In the genomic region with DNA sequence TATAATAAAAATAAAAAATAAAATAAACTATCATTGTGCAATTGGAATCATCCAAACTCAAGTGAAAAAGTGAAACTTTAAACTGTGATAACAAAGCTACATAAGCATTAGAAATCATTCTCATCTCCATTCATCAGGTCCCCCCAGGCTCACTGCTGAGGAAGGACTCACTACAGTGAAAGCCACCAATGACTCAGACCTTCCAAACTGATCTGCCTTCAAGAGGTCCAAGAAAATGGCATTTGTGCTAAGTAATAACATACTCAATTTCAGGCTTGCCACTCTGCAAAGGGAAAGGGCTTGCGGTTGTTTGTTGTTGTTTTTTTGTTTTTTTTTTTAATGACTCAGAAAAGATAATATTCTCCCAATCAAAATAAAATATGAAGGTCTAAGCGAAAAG, we compare ENCODE assay signal across 14 cellular contexts. TPM values are rescaled to one million over a fixed set of nuclear protein-coding genes. Genes with fewer than 3 reads are reported as not detected.
DNase-seq lines count a peak whose midpoint lies in the region; ATAC-seq and TF ChIP-seq lines count a peak whose summit lies in the region.
"Had no signal": no experiment of that assay in that cellular context is flagged by ENCODE, and none has a peak within 500 bp of the region (broad histone marks: within the 10 kb centered on the region; RNA-seq: fewer than 3 reads in every experiment).

No MANE protein-coding gene starts in this region.

- peak; percentile 99 for ATAC-seq in stimulated activated naive CD8-positive, alpha-beta T cell treated with anti-CD3 and anti-CD28 coated beads, Interleukin-15, amount 100 ng/mL, for 72 hours
- no peak for ATAC-seq in GM18519 (IDR thresholded peaks at IDR 0.05; ENCODE audit: low FRiP score, unreplicated experiment)

- no peak for TF ChIP-seq CTCF in right atrium auricular region (IDR thresholded peaks at IDR 0.05)

- no peaks in the 10 kb centered on the region for H3K9me3 ChIP-seq in right atrium auricular region
- H3K9me3 ChIP-seq: upper lobe of left lung had no signal

- peak overlapping the region in 1 of 2 donors; percentile 74 for H3K27ac Mint-ChIP-seq in stimulated activated naive CD8-positive, alpha-beta T cell treated with anti-CD3 and anti-CD28 coated beads, Interleukin-15, amount 100 ng/mL, for 72 hours

- peak overlapping the region in 1 of 2 donors; percentile 18 for H3K4me3 ChIP-seq in right atrium auricular region
- H3K4me3 ChIP-seq: upper lobe of left lung had no signal

- peaks cover 0 to 51% of the 10 kb centered on the region in 2 donors for H3K4me1 ChIP-seq in right atrium auricular region

- peak; percentile 40 for DNase-seq in NK-92 treated with Interleukin-12 subunit alpha and Interleukin-12 subunit beta, amount 100 ng/mL, for 24 hours (lab: John Stamatoyannopoulos, UW)
- DNase-seq in NK-92 (lab: John Stamatoyannopoulos, UW; ENCODE audit: unreplicated experiment) (no peak), right atrium auricular region (ENCODE audit: low spot score) (no peak), NCI-H748 treated with DMSO at 0.1 percent for 48 hours (lab: John Stamatoyannopoulos, UW) (no peak)
- peak; percentile 40 for DNase-seq in stimulated activated CD4-positive, alpha-beta T cell treated with anti-CD3 and anti-CD28 coated beads, Interleukin-1b, Interleukin-23, amount 100 ng/mL, for 48 hours
- DNase-seq in stimulated activated CD4-positive, alpha-beta T cell treated with anti-CD3 and anti-CD28 coated beads, Interleukin-12 subunit alpha, Interleukin-12 subunit beta, amount 100 ng/mL, for 4 hours: no peak
- peak in 1 of 2 donors; percentile 45 for DNase-seq in stimulated activated naive CD8-positive, alpha-beta T cell treated with anti-CD3 and anti-CD28 coated beads, Interleukin-15, amount 100 ng/mL, for 72 hours
- DNase-seq: DMS153, NCI-H446 treated with DMSO at 0.1 percent for 48 hours, SIG-M5, upper lobe of left lung had no signal

- peak overlapping the region; percentile 14 to 28 for H3K4me3 Mint-ChIP-seq in stimulated activated naive CD8-positive, alpha-beta T cell treated with anti-CD3 and anti-CD28 coated beads, Interleukin-15, amount 100 ng/mL, for 72 hours
- H3K4me3 Mint-ChIP-seq: nephron had no signal

- no peaks in the 10 kb centered on the region for H3K36me3 ChIP-seq in right atrium auricular region
- H3K36me3 ChIP-seq: upper lobe of left lung had no signal

- no peaks in the 10 kb centered on the region for H3K27me3 ChIP-seq in right atrium auricular region
- H3K27me3 ChIP-seq: upper lobe of left lung had no signal

- H3K27me3 Mint-ChIP-seq in stimulated activated naive CD8-positive, alpha-beta T cell treated with anti-CD3 and anti-CD28 coated beads, Interleukin-15, amount 100 ng/mL, for 72 hours: no peaks in the 10 kb centered on the region

- no peaks in the 10 kb centered on the region for H3K9me3 Mint-ChIP-seq in stimulated activated naive CD8-positive, alpha-beta T cell treated with anti-CD3 and anti-CD28 coated beads, Interleukin-15, amount 100 ng/mL, for 72 hours
- H3K9me3 Mint-ChIP-seq: nephron had no signal

- H3K4me1 Mint-ChIP-seq in stimulated activated naive CD8-positive, alpha-beta T cell treated with anti-CD3 and anti-CD28 coated beads, Interleukin-15, amount 100 ng/mL, for 72 hours: peaks cover 92% of the 10 kb centered on the region

- peak overlapping the region; percentile 73 to 90 for H3K27ac ChIP-seq in right atrium auricular region
- H3K27ac ChIP-seq: 22Rv1, upper lobe of left lung had no signal

RNA-seq across cellular contexts. Expression of gene SFMBT2, which starts 13.8 kb away (rescaled TPM):
- 1 to 10 TPM; 7.9 TPM for total RNA-seq in right atrium auricular region

Comparison
In these comparisons a context has a peak if more than half of its experiments do, and no peak if none do; other contexts are left out.
1. DNase-seq: peak in NK-92 treated with Interleukin-12 subunit alpha and Interleukin-12 subunit beta, amount 100 ng/mL, for 24 hours (single experiment) and stimulated activated CD4-positive, alpha-beta T cell treated with anti-CD3 and anti-CD28 coated beads, Interleukin-1b, Interleukin-23, amount 100 ng/mL, for 48 hours (single experiment); none in NK-92 (single experiment), stimulated activated CD4-positive, alpha-beta T cell treated with anti-CD3 and anti-CD28 coated beads, Interleukin-12 subunit alpha, Interleukin-12 subunit beta, amount 100 ng/mL, for 4 hours (single experiment), right atrium auricular region (single experiment) and NCI-H748 treated with DMSO at 0.1 percent for 48 hours (single experiment).